8 cellular contexts compared by ENCODE assay signal in the genomic region with DNA sequence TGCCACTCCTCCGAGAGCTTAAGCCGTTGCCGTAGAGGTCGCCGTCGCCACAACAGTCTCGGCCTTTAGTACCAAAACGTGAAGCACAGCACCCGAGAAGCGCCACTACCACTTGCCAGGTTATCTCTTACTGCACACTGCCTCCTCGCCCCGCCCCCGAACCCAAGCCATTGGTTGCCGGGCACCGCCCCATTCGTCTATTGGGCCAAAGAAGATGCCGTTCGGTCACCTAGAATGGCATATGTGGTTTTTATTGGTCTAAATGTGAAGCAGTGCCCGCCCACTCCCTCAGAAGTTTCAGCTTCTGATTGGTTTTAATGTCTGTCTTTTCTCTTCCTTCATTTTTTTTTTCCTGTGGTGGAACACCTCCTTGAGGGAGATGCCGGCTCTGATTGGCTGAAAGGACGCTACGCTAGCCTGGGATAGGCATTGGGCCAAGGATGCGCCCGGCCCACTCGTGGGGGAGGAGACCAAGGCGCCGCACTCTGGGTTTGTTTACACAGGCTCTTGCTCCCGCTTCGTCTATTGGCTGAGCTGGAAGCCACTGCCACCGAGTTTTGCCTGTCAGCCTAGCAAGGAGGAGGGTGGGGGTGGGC. TPM values are rescaled to one million over a fixed set of nuclear protein-coding genes. Genes with fewer than 3 reads are reported as not detected.
DNase-seq lines count a peak whose midpoint lies in the region; ATAC-seq and TF ChIP-seq lines count a peak whose summit lies in the region.

A gene with protein sequence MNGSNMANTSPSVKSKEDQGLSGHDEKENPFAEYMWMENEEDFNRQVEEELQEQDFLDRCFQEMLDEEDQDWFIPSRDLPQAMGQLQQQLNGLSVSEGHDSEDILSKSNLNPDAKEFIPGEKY (minus strand): TSS at position 139 of the 596 bp plus-strand sequence. CDS start 24,514 bp downstream, outside the sequence.

- H3K4me3 Mint-ChIP-seq in HFFc6 (peak within 1 kb of the TSS; percentile 93), glutamatergic neuron (ENCODE audit: unreplicated experiment) (peak within 1 kb of the TSS; percentile 93)
- peak within 1 kb of the TSS; percentile 98 for H3K4me3 Mint-ChIP-seq in activated naive CD8-positive, alpha-beta T cell treated with anti-CD3 and anti-CD28 coated beads for 36 hours

- H3K27me3 Mint-ChIP-seq in HFFc6 (ENCODE audit: insufficient read depth) (peaks cover 9% of the 10 kb centered on the region), glutamatergic neuron (ENCODE audit: unreplicated experiment) (peaks cover 3% of the 10 kb centered on the region)
- H3K27me3 Mint-ChIP-seq in activated naive CD8-positive, alpha-beta T cell treated with anti-CD3 and anti-CD28 coated beads for 36 hours: peaks cover 13% of the 10 kb centered on the region

- peak; percentile 98 for ATAC-seq in omental fat pad (ENCODE audit: low FRiP score)

- no peak for TF ChIP-seq POLR2A in testis (IDR thresholded peaks at IDR 0.05)

- TF ChIP-seq CTCF in HFFc6 (IDR thresholded peaks at IDR 0.05) (no peak), glutamatergic neuron (IDR thresholded peaks at IDR 0.05; ENCODE audit: partially characterized antibody, unreplicated experiment) (no peak), omental fat pad (IDR thresholded peaks at IDR 0.05) (no peak), testis (IDR thresholded peaks at IDR 0.05) (no peak)

- H3K27ac ChIP-seq in testis: peak within 1 kb of the TSS in 1 of 2 donors; percentile 80

- H3K9me3 Mint-ChIP-seq in HFFc6: peaks cover 4% of the 10 kb centered on the region; the same call in 1 of the 2 replicates
- no peaks in the 10 kb centered on the region for H3K9me3 Mint-ChIP-seq in activated naive CD8-positive, alpha-beta T cell treated with anti-CD3 and anti-CD28 coated beads for 36 hours
- H3K9me3 Mint-ChIP-seq in glutamatergic neuron (ENCODE audit: unreplicated experiment): peaks cover 3% of the 10 kb centered on the region

- no peaks in the 10 kb centered on the region for H3K4me1 ChIP-seq in testis

- no peaks in the 10 kb centered on the region for H3K9me3 ChIP-seq in testis

- no peaks in the 10 kb centered on the region for H3K36me3 ChIP-seq in testis (ENCODE audit: low read depth, missing control alignments)

- H3K4me3 ChIP-seq in testis: peak within 1 kb of the TSS; percentile 75 to 82

- peak; percentile 99 for DNase-seq in GM04503 (ENCODE audit: low read depth)
- peak; percentile 98 for DNase-seq in HFFc6
- peak; percentile 99 for DNase-seq in NCI-H1048 (lab: John Stamatoyannopoulos, UW)
- DNase-seq in SKM-1 (lab: John Stamatoyannopoulos, UW; ENCODE audit: unreplicated experiment): peak; percentile 98
- peak; percentile 97 for DNase-seq in activated naive CD8-positive, alpha-beta T cell treated with anti-CD3 and anti-CD28 coated beads for 36 hours
- DNase-seq in glutamatergic neuron: peak; percentile 98
- peak; percentile 96 for DNase-seq in omental fat pad (ENCODE audit: low spot score)
- peak; percentile 99 for DNase-seq in testis

- no peaks in the 10 kb centered on the region for H3K27me3 ChIP-seq in testis

- WGBS in testis, 2 donors: 0 to 2% methylated on average over 21 to 30 of the region's 30 CpGs

- no peaks in the 10 kb centered on the region for H3K36me3 Mint-ChIP-seq in HFFc6 (ENCODE audit: low read depth)
- no peaks in the 10 kb centered on the region for H3K36me3 Mint-ChIP-seq in activated naive CD8-positive, alpha-beta T cell treated with anti-CD3 and anti-CD28 coated beads for 36 hours
- H3K36me3 Mint-ChIP-seq in glutamatergic neuron (ENCODE audit: unreplicated experiment): no peaks in the 10 kb centered on the region

- intact Hi-C loops in testis (cut with DNase I; ENCODE audit: low total_unique reads): no loop called here

- H3K27ac Mint-ChIP-seq in HFFc6 (no peak within 1 kb of the TSS), glutamatergic neuron (ENCODE audit: unreplicated experiment) (peak within 1 kb of the TSS; percentile 84)
- peak within 1 kb of the TSS; percentile 89 for H3K27ac Mint-ChIP-seq in activated naive CD8-positive, alpha-beta T cell treated with anti-CD3 and anti-CD28 coated beads for 36 hours

- peaks cover 6% of the 10 kb centered on the region for H3K4me1 Mint-ChIP-seq in HFFc6 (ENCODE audit: low read depth)
- H3K4me1 Mint-ChIP-seq in activated naive CD8-positive, alpha-beta T cell treated with anti-CD3 and anti-CD28 coated beads for 36 hours: peaks cover 15% of the 10 kb centered on the region
- H3K4me1 Mint-ChIP-seq in glutamatergic neuron (ENCODE audit: low read depth, unreplicated experiment): peaks cover 8% of the 10 kb centered on the region

RNA-seq across cellular contexts. Expression of the gene that starts here (rescaled TPM):
- under 1 TPM; 0.11 to 0.40 (median 0.20) TPM for total RNA-seq in HFFc6 (2021; fragmentation: NEBNext Ultra II Directional; extraction: Animal tissue kit (Norgen Biotek cat#: 25700))
- total RNA-seq in activated naive CD8-positive, alpha-beta T cell treated with anti-CD3 and anti-CD28 coated beads for 36 hours: 1 to 10 TPM; 2.4 TPM
- total RNA-seq in glutamatergic neuron (ENCODE audit: unreplicated experiment) (15.6 TPM), omental fat pad (1 to 10 TPM; 2.8 to 5.0 (median 4.0) TPM), testis (1 to 10 TPM; 3.3 to 3.9 TPM)
- polyA plus RNA-seq in testis (ENCODE audit: insufficient read depth, low read depth, low replicate concordance): 4.5 TPM

Comparison
In these comparisons a context has a peak if more than half of its experiments do, and no peak if none do; other contexts are left out.
1. Peak in DNase-seq in HFFc6; RNA of the gene not detected or under 1 TPM.